16 cellular contexts compared by ENCODE assay signal in genomic region chr20:33783256-33783655, GRCh38. TPM values are rescaled to one million over a fixed set of nuclear protein-coding genes. Genes with fewer than 3 reads are reported as not detected.
A peak's percentile ranks its signal among the peaks of the same experiment; 100 is the strongest.
DNase-seq lines count a peak whose midpoint lies in the region; ATAC-seq and TF ChIP-seq lines count a peak whose summit lies in the region.
"Had no signal": no experiment of that assay in that cellular context is flagged by ENCODE, and none has a peak within 500 bp of the region (broad histone marks: within the 10 kb centered on the region; RNA-seq: fewer than 3 reads in every experiment).

No MANE protein-coding gene starts in this region.

- H3K23ac ChIP-seq in trophoblast cell (ENCODE audit: low read length): no peak overlapping the region

- H2AFZ ChIP-seq in KMS-11 (ENCODE audit: low read depth) (no peak overlapping the region), trophoblast cell (ENCODE audit: insufficient read depth, low read length, poor library complexity) (no peak overlapping the region)

- H4K12ac ChIP-seq in trophoblast cell (ENCODE audit: low read depth, low read length): no peak overlapping the region

- no peak overlapping the region for H2BK12ac ChIP-seq in trophoblast cell (ENCODE audit: low read length)

- no peaks in the 10 kb centered on the region for H3K27me3 ChIP-seq in KMS-11 (ENCODE audit: insufficient read depth, low read depth)
- H3K27me3 ChIP-seq in trophoblast cell (ENCODE audit: insufficient read depth, low read length): no peaks in the 10 kb centered on the region
- H3K27me3 ChIP-seq: SJSA1 had no signal

- no peak overlapping the region for H3K4me2 ChIP-seq in KMS-11
- H3K4me2 ChIP-seq in trophoblast cell (ENCODE audit: low read length): no peak overlapping the region

- H3K36me3 ChIP-seq in KMS-11 (ENCODE audit: insufficient read depth) (no peaks in the 10 kb centered on the region), trophoblast cell (ENCODE audit: control insufficient read depth in 1 of 2, insufficient read depth in 2 of 2, low read length in 2 of 2) (no peaks in the 10 kb centered on the region)
- H3K36me3 ChIP-seq: HAP-1, SJSA1 had no signal

- H3K18ac ChIP-seq in trophoblast cell (ENCODE audit: low read length): no peak overlapping the region

- H3K9ac ChIP-seq in KMS-11 (no peak overlapping the region), trophoblast cell (ENCODE audit: low read length) (no peak overlapping the region)

- ATAC-seq in T-helper 17 cell (no peak), memory B cell (ENCODE audit: low read depth) (no peak), GM18861 (IDR thresholded peaks at IDR 0.05; ENCODE audit: unreplicated experiment) (no peak), HG02623 (IDR thresholded peaks at IDR 0.05; ENCODE audit: unreplicated experiment) (no peak)
- ATAC-seq in stimulated activated memory B cell treated with anti-CD40 and anti-IgM and Interleukin-4, amounts not matched to agents 10 μg/mL and 1 μg/mL and 100 μg/mL, for 72 hours: no peak

- H3K27ac Mint-ChIP-seq in T-helper 17 cell (peak overlapping the region; percentile 63), memory B cell (peak overlapping the region; percentile 83)
- peak overlapping the region; percentile 90 for H3K27ac Mint-ChIP-seq in stimulated activated memory B cell treated with anti-CD40 and anti-IgM and Interleukin-4, amounts not matched to agents 10 μg/mL and 1 μg/mL and 100 μg/mL, for 72 hours

- H4K8ac ChIP-seq in trophoblast cell (ENCODE audit: low read depth, low read length): no peak overlapping the region

- H3K79me2 ChIP-seq in KMS-11 (ENCODE audit: insufficient read depth, low read depth) (no peaks in the 10 kb centered on the region), trophoblast cell (ENCODE audit: control insufficient read depth, insufficient read depth, low read length, poor library complexity) (peaks cover 3% of the 10 kb centered on the region)

- no peak overlapping the region for H2BK5ac ChIP-seq in trophoblast cell (ENCODE audit: low read depth, low read length, poor library complexity)

- no peaks in the 10 kb centered on the region for H3K9me3 Mint-ChIP-seq in memory B cell
- peaks cover 5% of the 10 kb centered on the region for H3K9me3 Mint-ChIP-seq in stimulated activated memory B cell treated with anti-CD40 and anti-IgM and Interleukin-4, amounts not matched to agents 10 μg/mL and 1 μg/mL and 100 μg/mL, for 72 hours

- H4K20me1 ChIP-seq in KMS-11 (ENCODE audit: insufficient read depth): no peaks in the 10 kb centered on the region

- TF ChIP-seq CTCF in KMS-11 (conservative IDR thresholded peaks at IDR 0.05; ENCODE audit: low read depth, low read length): no peak

- no peak for DNase-seq in T-helper 17 cell
- no peak for DNase-seq in memory B cell (ENCODE audit: low spot score in 2 of 2)
- DNase-seq in trophoblast cell: no peak
- DNase-seq: ACHN, COR-L47, KG1, NCI-H1417, NCI-H187 treated with DMSO at 0.1 percent for 48 hours, NCI-H226, NCI-H524 treated with DMSO at 0.1 percent for 48 hours had no signal

- H3K4me1 ChIP-seq in KMS-11 (ENCODE audit: low read depth, poor library complexity, severe bottlenecking) (peaks cover 95% of the 10 kb centered on the region), trophoblast cell (ENCODE audit: control insufficient read depth in 1 of 2, insufficient read depth in 2 of 2, low read length in 2 of 2) (peaks cover 6 to 15% of the 10 kb centered on the region in 2 experiments)
- H3K4me1 ChIP-seq: HAP-1, SJSA1 had no signal

- H3K4me1 Mint-ChIP-seq in T-helper 17 cell: peaks cover 29% of the 10 kb centered on the region
- peaks cover 39% of the 10 kb centered on the region for H3K4me1 Mint-ChIP-seq in memory B cell
- peaks cover 67% of the 10 kb centered on the region for H3K4me1 Mint-ChIP-seq in stimulated activated memory B cell treated with anti-CD40 and anti-IgM and Interleukin-4, amounts not matched to agents 10 μg/mL and 1 μg/mL and 100 μg/mL, for 72 hours

- H3K4ac ChIP-seq in trophoblast cell (ENCODE audit: low read depth, low read length): no peak overlapping the region

- H3K27me3 Mint-ChIP-seq in T-helper 17 cell: no peaks in the 10 kb centered on the region
- H3K27me3 Mint-ChIP-seq in memory B cell: no peaks in the 10 kb centered on the region
- H3K27me3 Mint-ChIP-seq in stimulated activated memory B cell treated with anti-CD40 and anti-IgM and Interleukin-4, amounts not matched to agents 10 μg/mL and 1 μg/mL and 100 μg/mL, for 72 hours: no peaks in the 10 kb centered on the region

- H3K9me3 ChIP-seq in T-helper 17 cell (ENCODE audit: control insufficient read depth, low read length, poor library complexity, severe bottlenecking): no peaks in the 10 kb centered on the region
- H3K9me3 ChIP-seq in trophoblast cell (ENCODE audit: insufficient read depth, low read depth, low read length): peaks cover 1% of the 10 kb centered on the region
- H3K9me3 ChIP-seq: HAP-1, SJSA1 had no signal

- peak overlapping the region; percentile 94; the same call in 1 of the 2 replicates for H3K27ac ChIP-seq in KMS-11
- H3K27ac ChIP-seq in trophoblast cell (ENCODE audit: low read depth, low read length): no peak overlapping the region
- H3K27ac ChIP-seq: SJSA1 had no signal

- H2BK120ac ChIP-seq in trophoblast cell (ENCODE audit: insufficient read depth, low read length, poor library complexity): no peak overlapping the region

- H4K91ac ChIP-seq in trophoblast cell (ENCODE audit: low read depth, low read length): no peak overlapping the region

- H3K79me1 ChIP-seq in trophoblast cell (ENCODE audit: low read length): peaks cover 8% of the 10 kb centered on the region

- WGBS in trophoblast cell (ENCODE audit: extremely low coverage, insufficient coverage, insufficient read length): no CpG with 5 or more reads among the region's 5 CpGs

- no peak overlapping the region for H2AK5ac ChIP-seq in trophoblast cell (ENCODE audit: low read length)

- H3K36me3 Mint-ChIP-seq in T-helper 17 cell (ENCODE audit: low read depth) (peaks cover 3% of the 10 kb centered on the region), memory B cell (peaks cover 8% of the 10 kb centered on the region)
- H3K36me3 Mint-ChIP-seq in stimulated activated memory B cell treated with anti-CD40 and anti-IgM and Interleukin-4, amounts not matched to agents 10 μg/mL and 1 μg/mL and 100 μg/mL, for 72 hours: peaks cover 25% of the 10 kb centered on the region

- H3K4me3 ChIP-seq in KMS-11 (IDR thresholded peaks at IDR 0.05; ENCODE audit: insufficient read depth, low read depth, low read length) (no peak overlapping the region), trophoblast cell (ENCODE audit: low read depth, low read length) (no peak overlapping the region)
- H3K4me3 ChIP-seq: HAP-1, SJSA1 had no signal

- H3K14ac ChIP-seq in trophoblast cell (ENCODE audit: low read length): no peak overlapping the region

- H3K4me3 Mint-ChIP-seq in T-helper 17 cell: no peak overlapping the region
- peak overlapping the region; percentile 3 for H3K4me3 Mint-ChIP-seq in memory B cell
- no peak overlapping the region for H3K4me3 Mint-ChIP-seq in stimulated activated memory B cell treated with anti-CD40 and anti-IgM and Interleukin-4, amounts not matched to agents 10 μg/mL and 1 μg/mL and 100 μg/mL, for 72 hours

RNA-seq across cellular contexts. Expression of gene CHMP4B, which starts 27.9 kb away (rescaled TPM):
- total RNA-seq in T-helper 17 cell: 10 to 100 TPM; 48.6 to 50.6 TPM
- polyA plus RNA-seq in trophoblast cell (2013): 95.8 and 99.2 TPM in 2 replicates

RNA-seq across cellular contexts. Expression of gene ZNF341, which starts 51.5 kb away (rescaled TPM):
- total RNA-seq in T-helper 17 cell: 1 to 10 TPM; 4.0 to 4.2 TPM
- 3.8 and 4.0 TPM in 2 replicates for polyA plus RNA-seq in trophoblast cell (2013)
